1 cellular context compared by ENCODE assay signal in genomic region chr2:24731923-24732322, GRCh38.
TF ChIP-seq lines count a peak whose summit lies in the region.

No MANE protein-coding gene starts in this region.

TF ChIP-seq in IMR-90, 13 proteins besides CTCF, POLR2A, EP300 and RAD21 (continued from another document):
- TF ChIP-seq NFE2L2 (IDR thresholded peaks at IDR 0.05; ENCODE audit: low read depth, low read length) (no peak), FOS (IDR thresholded peaks at IDR 0.05; ENCODE audit: low read depth, low read length) (no peak), ELK1 (IDR thresholded peaks at IDR 0.05; ENCODE audit: borderline replicate concordance, low read depth, low read length) (no peak), BHLHE40 (IDR thresholded peaks at IDR 0.05; ENCODE audit: low read depth, low read length) (no peak), MXI1 (IDR thresholded peaks at IDR 0.05; ENCODE audit: borderline replicate concordance, low read depth, low read length) (no peak), CHD1 (IDR thresholded peaks at IDR 0.05; ENCODE audit: low read depth, low read length) (no peak), MAFK (IDR thresholded peaks at IDR 0.05; ENCODE audit: low read depth, low read length) (no peak)
